In genomic region chr13:100100115-100100879, GRCh38 we compare ENCODE assay signal across 9 cellular contexts. TPM values are rescaled to one million over a fixed set of nuclear protein-coding genes. Genes with fewer than 3 reads are reported as not detected.
A peak's percentile ranks its signal among the peaks of the same experiment; 100 is the strongest.
DNase-seq lines count a peak whose midpoint lies in the region; ATAC-seq and TF ChIP-seq lines count a peak whose summit lies in the region.
"Had no signal": no experiment of that assay in that cellular context is flagged by ENCODE, and none has a peak within 500 bp of the region (broad histone marks: within the 10 kb centered on the region; RNA-seq: fewer than 3 reads in every experiment).

No MANE protein-coding gene starts in this region.

- no peak overlapping the region for H3K27ac Mint-ChIP-seq in T-helper 2 cell treated with Interferon-gamma antibody and Interleukin-4, amounts not matched to agents 5 μg/mL and 100 μg/mL, for 36 hours
- H3K27ac Mint-ChIP-seq: memory B cell had no signal

- no peaks in the 10 kb centered on the region for H3K9me3 Mint-ChIP-seq in T-helper 2 cell treated with Interferon-gamma antibody and Interleukin-4, amounts not matched to agents 5 μg/mL and 100 μg/mL, for 36 hours

- intact Hi-C loops in breast epithelium (cut with DNase I; ENCODE audit: low total_unique reads) (no loop called here), testis (cut with DNase I; ENCODE audit: low total_unique reads) (no loop called here)

- H3K27ac ChIP-seq in breast epithelium (peak overlapping the region; percentile 33 to 81), testis (peak overlapping the region; percentile 0 to 50)

- H3K27me3 ChIP-seq in breast epithelium (no peaks in the 10 kb centered on the region), testis (no peaks in the 10 kb centered on the region)

- TF ChIP-seq CTCF in breast epithelium (IDR thresholded peaks at IDR 0.05) (no peak), testis (IDR thresholded peaks at IDR 0.05) (no peak)

- peak overlapping the region in 1 of 3 donors; percentile 44 for H3K4me3 ChIP-seq in breast epithelium
- H3K4me3 ChIP-seq in testis = no peak overlapping the region

- no peaks in the 10 kb centered on the region for H3K27me3 Mint-ChIP-seq in T-helper 2 cell treated with Interferon-gamma antibody and Interleukin-4, amounts not matched to agents 5 μg/mL and 100 μg/mL, for 36 hours (ENCODE audit: low read depth)
- H3K27me3 Mint-ChIP-seq: memory B cell had no signal

- TF ChIP-seq POLR2A in breast epithelium (IDR thresholded peaks at IDR 0.05) = no peak
- TF ChIP-seq POLR2A in testis (IDR thresholded peaks at IDR 0.05) = no peak

- no peaks in the 10 kb centered on the region for H3K9me3 ChIP-seq in breast epithelium
- H3K9me3 ChIP-seq in testis = no peaks in the 10 kb centered on the region

- H3K4me1 ChIP-seq in breast epithelium = peaks cover 5 to 7% of the 10 kb centered on the region in 2 donors
- H3K4me1 ChIP-seq in testis = peaks cover 15% of the 10 kb centered on the region

- no peak overlapping the region for H3K4me3 Mint-ChIP-seq in T-helper 2 cell treated with Interferon-gamma antibody and Interleukin-4, amounts not matched to agents 5 μg/mL and 100 μg/mL, for 36 hours
- H3K4me3 Mint-ChIP-seq: memory B cell had no signal

- H3K4me1 Mint-ChIP-seq in T-helper 2 cell treated with Interferon-gamma antibody and Interleukin-4, amounts not matched to agents 5 μg/mL and 100 μg/mL, for 36 hours (ENCODE audit: low read depth) = peaks cover 3% of the 10 kb centered on the region

- ATAC-seq in HG03460 (IDR thresholded peaks at IDR 0.05; ENCODE audit: unreplicated experiment) = no peak

- DNase-seq in HT1080 (ENCODE audit: low read depth) = peak; percentile 86
- peak in 1 of 2 donors; percentile 48 for DNase-seq in breast epithelium (ENCODE audit: low spot score in 2 of 2)
- peak; percentile 29 for DNase-seq in left kidney (ENCODE audit: low read depth, low spot score)
- DNase-seq in testis = peak; percentile 63
- no peak for DNase-seq in GM19240 (ENCODE audit: insufficient read length, low spot score)
- no peak for DNase-seq in T-helper 2 cell treated with Interferon-gamma antibody and Interleukin-4, amounts not matched to agents 5 μg/mL and 100 μg/mL, for 36 hours (ENCODE audit: low spot score)
- DNase-seq in germinal center (ENCODE audit: low spot score) = no peak

- H3K36me3 ChIP-seq in breast epithelium = no peaks in the 10 kb centered on the region
- no peaks in the 10 kb centered on the region for H3K36me3 ChIP-seq in testis (ENCODE audit: low read depth, missing control alignments)

- peaks cover 1% of the 10 kb centered on the region for H3K36me3 Mint-ChIP-seq in T-helper 2 cell treated with Interferon-gamma antibody and Interleukin-4, amounts not matched to agents 5 μg/mL and 100 μg/mL, for 36 hours (ENCODE audit: low read depth)

- WGBS in testis, 2 donors = 39 to 41% methylated on average over 10 of the region's 10 CpGs

RNA-seq across cellular contexts. Expression of gene PCCA, which starts 11.4 kb away (rescaled TPM):
- total RNA-seq in HT1080 (2014; rRNA removed; shearing (Covaris generic)) = 9.2 and 17.0 TPM in 2 replicates
- 10.4 and 10.9 TPM in 2 replicates for polyA plus RNA-seq in HT1080 (2015; cell fraction: cytosol; rRNA removed)
- polyA plus RNA-seq in HT1080 (2015; cell fraction: nucleus; rRNA removed) = 18.0 and 19.2 TPM in 2 replicates
- total RNA-seq in breast epithelium (10 to 100 TPM; 46.6 to 69.8 (median 64.7) TPM), testis (10 to 100 TPM; 39.2 to 56.2 TPM)
- 17.9 TPM for polyA plus RNA-seq in testis (ENCODE audit: insufficient read depth, low read depth, low replicate concordance)

Comparison
In these comparisons a context has a peak if more than half of its experiments do, and no peak if none do; other contexts are left out.
1. DNase-seq: peak in HT1080 (single experiment), left kidney (single experiment) and testis (single experiment); none in GM19240 (single experiment), T-helper 2 cell treated with Interferon-gamma antibody and Interleukin-4, amounts not matched to agents 5 μg/mL and 100 μg/mL, for 36 hours (single experiment) and germinal center (single experiment).